11 cellular contexts compared by ENCODE assay signal in the genomic region with DNA sequence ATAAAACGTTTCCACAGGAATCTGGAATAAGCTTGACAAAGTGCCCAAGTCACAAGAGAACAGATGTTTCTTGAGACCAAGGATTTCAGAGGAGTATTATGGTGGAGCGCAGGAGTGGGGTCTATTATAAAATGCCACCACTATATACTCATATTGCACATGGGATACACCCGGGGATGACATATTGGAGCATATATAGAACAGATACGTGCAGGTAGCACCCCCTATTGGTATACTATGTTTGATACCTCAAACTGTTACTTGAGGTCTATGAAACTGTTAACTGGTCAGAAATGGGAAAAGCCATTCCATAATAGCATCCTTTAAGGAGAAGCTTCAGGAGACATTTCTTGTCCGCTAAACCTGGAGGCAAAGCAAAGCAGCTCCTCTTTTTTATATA.
DNase-seq lines count a peak whose midpoint lies in the region; ATAC-seq and TF ChIP-seq lines count a peak whose summit lies in the region.
"Had no signal": no experiment of that assay in that cellular context is flagged by ENCODE, and none has a peak within 500 bp of the region (broad histone marks: within the 10 kb centered on the region; RNA-seq: fewer than 3 reads in every experiment).

No MANE protein-coding gene starts in this region.

- H3K27ac ChIP-seq in cardiac muscle cell, result no peak overlapping the region
- H3K27ac ChIP-seq: epithelial cell of prostate had no signal

- no peaks in the 10 kb centered on the region for H3K9me3 Mint-ChIP-seq in chondrocyte (ENCODE audit: low read depth)
- no peaks in the 10 kb centered on the region for H3K9me3 Mint-ChIP-seq in natural killer cell
- H3K9me3 Mint-ChIP-seq in activated naive CD8-positive, alpha-beta T cell treated with anti-CD3 and anti-CD28 coated beads, Interleukin-2, amount 50 U/mL, for 24 hours, result no peaks in the 10 kb centered on the region

- H3K4me3 Mint-ChIP-seq in chondrocyte (ENCODE audit: unreplicated experiment) (no peak overlapping the region), natural killer cell (no peak overlapping the region)
- no peak overlapping the region for H3K4me3 Mint-ChIP-seq in activated naive CD8-positive, alpha-beta T cell treated with anti-CD3 and anti-CD28 coated beads, Interleukin-2, amount 50 U/mL, for 24 hours

- H3K4me3 ChIP-seq in cardiac muscle cell, result no peak overlapping the region

- H3K27ac Mint-ChIP-seq in chondrocyte (ENCODE audit: unreplicated experiment) (no peak overlapping the region), natural killer cell (no peak overlapping the region)
- no peak overlapping the region for H3K27ac Mint-ChIP-seq in activated naive CD8-positive, alpha-beta T cell treated with anti-CD3 and anti-CD28 coated beads, Interleukin-2, amount 50 U/mL, for 24 hours

- TF ChIP-seq CTCF in cardiac muscle cell (IDR thresholded peaks at IDR 0.05; ENCODE audit: low read depth, low read length), result peak; percentile 16
- peak; percentile 36 for TF ChIP-seq CTCF in chondrocyte (IDR thresholded peaks at IDR 0.05)
- no peak for TF ChIP-seq CTCF in natural killer cell (IDR thresholded peaks at IDR 0.05)

- H3K36me3 Mint-ChIP-seq in chondrocyte (ENCODE audit: low read depth) (no peaks in the 10 kb centered on the region), natural killer cell (no peaks in the 10 kb centered on the region)
- H3K36me3 Mint-ChIP-seq in activated naive CD8-positive, alpha-beta T cell treated with anti-CD3 and anti-CD28 coated beads, Interleukin-2, amount 50 U/mL, for 24 hours (ENCODE audit: low read depth), result no peaks in the 10 kb centered on the region

- no peaks in the 10 kb centered on the region for H3K27me3 ChIP-seq in cardiac muscle cell

- peaks cover 41% of the 10 kb centered on the region for H3K4me1 Mint-ChIP-seq in chondrocyte (ENCODE audit: low read depth)
- H3K4me1 Mint-ChIP-seq in natural killer cell, result no peaks in the 10 kb centered on the region
- no peaks in the 10 kb centered on the region for H3K4me1 Mint-ChIP-seq in activated naive CD8-positive, alpha-beta T cell treated with anti-CD3 and anti-CD28 coated beads, Interleukin-2, amount 50 U/mL, for 24 hours

- H3K27me3 Mint-ChIP-seq in chondrocyte (ENCODE audit: low read depth) (no peaks in the 10 kb centered on the region), natural killer cell (ENCODE audit: low read depth in 2 of 2) (no peaks in the 10 kb centered on the region)
- H3K27me3 Mint-ChIP-seq in activated naive CD8-positive, alpha-beta T cell treated with anti-CD3 and anti-CD28 coated beads, Interleukin-2, amount 50 U/mL, for 24 hours, result no peaks in the 10 kb centered on the region

- ATAC-seq in left ventricle myocardium superior (no peak), natural killer cell (no peak), HG02840 (IDR thresholded peaks at IDR 0.05; ENCODE audit: low FRiP score, unreplicated experiment) (no peak)
- ATAC-seq in activated naive CD8-positive, alpha-beta T cell treated with anti-CD3 and anti-CD28 coated beads, Interleukin-2, amount 50 U/mL, for 24 hours, result no peak

- no peak for TF ChIP-seq EP300 in Ishikawa (IDR thresholded peaks at IDR 0.05; ENCODE audit: borderline replicate concordance)

- DNase-seq in cardiac muscle cell (ENCODE audit: low read depth in 1 of 2, low spot score in 1 of 2) (peak in 1 of 2 donors; percentile 19), left ventricle myocardium superior (no peak), chondrocyte (ENCODE audit: low spot score) (no peak), natural killer cell (no peak)
- no peak for DNase-seq in activated naive CD8-positive, alpha-beta T cell treated with anti-CD3 and anti-CD28 coated beads, Interleukin-2, amount 50 U/mL, for 24 hours
- no peak for DNase-seq in stimulated activated naive CD4-positive, alpha-beta T cell (lab: John Stamatoyannopoulos, UW)
- DNase-seq: COR-L47, MM.1S had no signal

- no peaks in the 10 kb centered on the region for H3K9me3 ChIP-seq in cardiac muscle cell (ENCODE audit: low read depth)

- H3K4me1 ChIP-seq in cardiac muscle cell (ENCODE audit: low read depth), result peaks cover 2% of the 10 kb centered on the region

- H3K36me3 ChIP-seq in cardiac muscle cell, result no peaks in the 10 kb centered on the region

- intact Hi-C loops in left ventricle myocardium superior (cut with micrococcal nuclease) (no loop called here), natural killer cell (cut with micrococcal nuclease) (no loop called here)

- peak; percentile 52 for TF ChIP-seq RAD21 in Ishikawa (IDR thresholded peaks at IDR 0.05; ENCODE audit: low read depth)

TF ChIP-seq in Ishikawa, 13 proteins besides CTCF, POLR2A, EP300 and RAD21:
- TF ChIP-seq EGR1 (IDR thresholded peaks at IDR 0.05), result no peak
- no peak for TF ChIP-seq MAX (IDR thresholded peaks at IDR 0.05)
- TF ChIP-seq TCF12 (IDR thresholded peaks at IDR 0.05; ENCODE audit: low read depth), result no peak
- TF ChIP-seq CREB1 (IDR thresholded peaks at IDR 0.05; ENCODE audit: low read depth), result no peak
- no peak for TF ChIP-seq ZBTB7A (IDR thresholded peaks at IDR 0.05; ENCODE audit: low read depth)
- TF ChIP-seq TEAD4 (IDR thresholded peaks at IDR 0.05), result no peak
- no peak for TF ChIP-seq NFIC (IDR thresholded peaks at IDR 0.05)
- no peak for TF ChIP-seq TAF1 (IDR thresholded peaks at IDR 0.05; ENCODE audit: low read depth)
- no peak for TF ChIP-seq REST (IDR thresholded peaks at IDR 0.05; ENCODE audit: low read depth)
- no peak for TF ChIP-seq YY1 (IDR thresholded peaks at IDR 0.05; ENCODE audit: low read depth)
- TF ChIP-seq CEBPB (IDR thresholded peaks at IDR 0.05), result no peak
